In genomic region chr20:61728326-61728725, GRCh38 we compare ENCODE assay signal across 18 cellular contexts.
DNase-seq lines count a peak whose midpoint lies in the region; ATAC-seq, FAIRE-seq and TF ChIP-seq lines count a peak whose summit lies in the region.
"Had no signal": no experiment of that assay in that cellular context is flagged by ENCODE, and none has a peak within 500 bp of the region (broad histone marks: within the 10 kb centered on the region; RNA-seq: fewer than 3 reads in every experiment).

No MANE protein-coding gene starts in this region.

- 87 to 90% (median 88%) methylated on average over 6 of the region's 6 CpGs for WGBS in heart left ventricle, 4 donors
- WGBS in spleen, 5 donors = 76 to 91% (median 86%) methylated on average over 6 of the region's 6 CpGs

- H3K4me1 Mint-ChIP-seq in activated CD4-positive, alpha-beta memory T cell treated with anti-CD3 and anti-CD28 coated beads for 36 hours (ENCODE audit: low read depth) = no peaks in the 10 kb centered on the region
- H3K4me1 Mint-ChIP-seq: CD4-positive, alpha-beta memory T cell had no signal

- ATAC-seq in left cardiac atrium = no peak
- ATAC-seq in heart left ventricle = no peak
- ATAC-seq: K562 had no signal

- H3K27me3 Mint-ChIP-seq in activated CD4-positive, alpha-beta memory T cell treated with anti-CD3 and anti-CD28 coated beads for 36 hours = peaks cover 1% of the 10 kb centered on the region

- no peaks in the 10 kb centered on the region for H3K9me3 ChIP-seq in heart left ventricle
- no peaks in the 10 kb centered on the region for H3K9me3 ChIP-seq in kidney (ENCODE audit: control insufficient read depth in 1 of 2, low read length in 2 of 2)
- H3K9me3 ChIP-seq in spleen = peaks cover 0 to 16% (median 0%) of the 10 kb centered on the region in 8 donors
- H3K9me3 ChIP-seq: HAP-1 had no signal

- H3K27me3 ChIP-seq in heart left ventricle (peaks cover 0 to 14% (median 0%) of the 10 kb centered on the region in 9 donors), spleen (replicated peaks in 1 of 7) (peaks cover 0 to 6% (median 0%) of the 10 kb centered on the region in 7 donors)

- H3K36me3 ChIP-seq in heart left ventricle (no peaks in the 10 kb centered on the region), kidney (ENCODE audit: control insufficient read depth in 1 of 2, insufficient read depth in 2 of 2, low read length in 2 of 2) (no peaks in the 10 kb centered on the region), spleen (no peaks in the 10 kb centered on the region)
- H3K36me3 ChIP-seq: HAP-1 had no signal

- DNase-seq in left cardiac atrium = peak; percentile 7
- DNase-seq in heart left ventricle = no peak
- DNase-seq in HTR-8/SVneo (ENCODE audit: insufficient read length, low spot score) = no peak
- DNase-seq in kidney = peak; percentile 20
- DNase-seq in spleen = peak; percentile 25
- no peak for DNase-seq in occipital lobe (lab: John Stamatoyannopoulos, UW)
- DNase-seq in SHP77 treated with DMSO at 0.1 percent for 48 hours (lab: John Stamatoyannopoulos, UW) = no peak
- DNase-seq in activated CD4-positive, alpha-beta memory T cell treated with anti-CD3 and anti-CD28 coated beads for 36 hours = no peak
- DNase-seq: 8988T; C1 segment of cervical spinal cord; CD4-positive, alpha-beta memory T cell; DMS79 treated with DMSO at 0.1 percent for 48 hours; GF-D8; IMR-90 had no signal

- H3K4me1 ChIP-seq in heart left ventricle (no peaks in the 10 kb centered on the region), kidney (ENCODE audit: control insufficient read depth in 1 of 2, insufficient read depth in 1 of 2, low read depth in 1 of 2, low read length in 2 of 2) (no peaks in the 10 kb centered on the region), spleen (no peaks in the 10 kb centered on the region)
- H3K4me1 ChIP-seq: HAP-1 had no signal

- H3K9me3 Mint-ChIP-seq in activated CD4-positive, alpha-beta memory T cell treated with anti-CD3 and anti-CD28 coated beads for 36 hours = no peaks in the 10 kb centered on the region
- H3K9me3 Mint-ChIP-seq: CD4-positive, alpha-beta memory T cell had no signal

- H3K27ac ChIP-seq in heart left ventricle = no peak overlapping the region
- H3K27ac ChIP-seq in kidney (ENCODE audit: low read depth in 2 of 2, low read length in 2 of 2) = no peak overlapping the region
- no peak overlapping the region for H3K27ac ChIP-seq in spleen
- H3K27ac ChIP-seq: HL-60 had no signal

- H3K4me3 ChIP-seq in heart left ventricle = no peak overlapping the region
- H3K4me3 ChIP-seq in kidney (ENCODE audit: low read length in 2 of 2) = no peak overlapping the region
- no peak overlapping the region for H3K4me3 ChIP-seq in spleen
- H3K4me3 ChIP-seq: HAP-1, K562 had no signal

- FAIRE-seq in HTR-8/SVneo (lab: Jason Lieb, UNC) (peak; percentile 63), kidney (lab: Jason Lieb, UNC) (no peak)
- FAIRE-seq: GM19239, K562 had no signal

- TF ChIP-seq CTCF in heart left ventricle (IDR thresholded peaks at IDR 0.05) (no peak), kidney (IDR thresholded peaks at IDR 0.05; ENCODE audit: borderline replicate concordance, extremely low read depth, insufficient read depth) (no peak), spleen (IDR thresholded peaks at IDR 0.05 in 8 of 11, conservative IDR thresholded peaks at IDR 0.05 in 3 of 11) (no peak)

- no peaks in the 10 kb centered on the region for H3K36me3 Mint-ChIP-seq in activated CD4-positive, alpha-beta memory T cell treated with anti-CD3 and anti-CD28 coated beads for 36 hours
- H3K36me3 Mint-ChIP-seq: CD4-positive, alpha-beta memory T cell had no signal

- CTCF ChIA-PET in activated CD4-positive, alpha-beta memory T cell treated with anti-CD3 and anti-CD28 coated beads for 36 hours (lab: Charles Lee) = no interaction called here

- no peak overlapping the region for H3K27ac Mint-ChIP-seq in activated CD4-positive, alpha-beta memory T cell treated with anti-CD3 and anti-CD28 coated beads for 36 hours
- H3K27ac Mint-ChIP-seq: CD4-positive, alpha-beta memory T cell had no signal

- TF ChIP-seq POLR2A in heart left ventricle (IDR thresholded peaks at IDR 0.05) (no peak), spleen (IDR thresholded peaks at IDR 0.05) (no peak)

- H3K4me3 Mint-ChIP-seq in activated CD4-positive, alpha-beta memory T cell treated with anti-CD3 and anti-CD28 coated beads for 36 hours = no peak overlapping the region
- H3K4me3 Mint-ChIP-seq: CD4-positive, alpha-beta memory T cell had no signal

- H3K9ac ChIP-seq in kidney (ENCODE audit: low read length in 2 of 2) = no peak overlapping the region

- intact Hi-C loops in left cardiac atrium (cut with DNase I) = no loop called here
- intact Hi-C loops in heart left ventricle (cut with DNase I) = no loop called here
- intact Hi-C loops in kidney (cut with DNase I) = no loop called here
- intact Hi-C loops in spleen (cut with DNase I; ENCODE audit: low total_unique reads) = no loop called here
- intact Hi-C loops in activated CD4-positive, alpha-beta memory T cell treated with anti-CD3 and anti-CD28 coated beads for 36 hours (cut with micrococcal nuclease) = no loop called here

- POLR2A ChIA-PET in activated CD4-positive, alpha-beta memory T cell treated with anti-CD3 and anti-CD28 coated beads for 36 hours (lab: Charles Lee) = no interaction called here

Comparison
In these comparisons a context has a peak if more than half of its experiments do, and no peak if none do; other contexts are left out.
1. DNase-seq: peak in left cardiac atrium (single experiment), kidney (single experiment) and spleen (single experiment); none in heart left ventricle (0 of 5), HTR-8/SVneo (single experiment), occipital lobe (single experiment), SHP77 treated with DMSO at 0.1 percent for 48 hours (single experiment) and activated CD4-positive, alpha-beta memory T cell treated with anti-CD3 and anti-CD28 coated beads for 36 hours (single experiment).